ENCODE assay signal across 8 cellular contexts in genomic region chr2:163345795-163346573, GRCh38.
A peak's percentile ranks its signal among the peaks of the same experiment; 100 is the strongest.
DNase-seq lines count a peak whose midpoint lies in the region; ATAC-seq and TF ChIP-seq lines count a peak whose summit lies in the region.

No MANE protein-coding gene starts in this region.

- H3K4me3 Mint-ChIP-seq in activated CD4-positive, alpha-beta memory T cell treated with anti-CD3 and anti-CD28 coated beads, Interleukin-2, amount 10 ng/mL, durations not matched to agents 7 days and 5 days: no peak overlapping the region

- no peak overlapping the region for H2BK5ac ChIP-seq in mesendoderm (ENCODE audit: low read length)

- H3K27me3 ChIP-seq in mesendoderm (ENCODE audit: insufficient read depth, low read length, poor library complexity): no peaks in the 10 kb centered on the region

- H3K27ac Mint-ChIP-seq in activated CD4-positive, alpha-beta memory T cell treated with anti-CD3 and anti-CD28 coated beads, Interleukin-2, amount 10 ng/mL, durations not matched to agents 7 days and 5 days: no peak overlapping the region

- CTCF ChIA-PET in activated CD4-positive, alpha-beta memory T cell treated with anti-CD3 and anti-CD28 coated beads, Interleukin-2, amount 10 ng/mL, durations not matched to agents 7 days and 5 days (lab: Charles Lee): interaction anchor here (1.4 kb wide), 1 partner anchor 164 kb away, joined by 3 read pairs; no protein-coding TSS in a partner anchor

- H3K4me2 ChIP-seq in mesendoderm (ENCODE audit: low read length): no peak overlapping the region

- H3K36me3 ChIP-seq in mesendoderm (ENCODE audit: control insufficient read depth, insufficient read depth, low read length): no peaks in the 10 kb centered on the region

- no peak overlapping the region for H3K23ac ChIP-seq in mesendoderm (ENCODE audit: low read length)

- peaks cover 3% of the 10 kb centered on the region for H3K27me3 Mint-ChIP-seq in activated CD4-positive, alpha-beta memory T cell treated with anti-CD3 and anti-CD28 coated beads, Interleukin-2, amount 10 ng/mL, durations not matched to agents 7 days and 5 days

- H3K4me1 ChIP-seq in mesendoderm (ENCODE audit: control insufficient read depth, low read depth, low read length): peaks cover 2% of the 10 kb centered on the region

- H3K79me2 ChIP-seq in mesendoderm (ENCODE audit: control insufficient read depth, insufficient read depth, low read length): no peaks in the 10 kb centered on the region

- no peak overlapping the region for H4K8ac ChIP-seq in mesendoderm (ENCODE audit: low read depth, low read length)

- H3K27ac ChIP-seq in mesendoderm (ENCODE audit: low read depth, low read length): no peak overlapping the region

- no peak overlapping the region for H2AK5ac ChIP-seq in mesendoderm (ENCODE audit: low read length)

- no peak overlapping the region for H3K4ac ChIP-seq in mesendoderm (ENCODE audit: low read depth, low read length)

- H3K18ac ChIP-seq in mesendoderm (ENCODE audit: low read length): no peak overlapping the region

- POLR2A ChIA-PET in activated CD4-positive, alpha-beta memory T cell treated with anti-CD3 and anti-CD28 coated beads, Interleukin-2, amount 10 ng/mL, durations not matched to agents 7 days and 5 days (lab: Charles Lee): no interaction called here

- H4K5ac ChIP-seq in mesendoderm (ENCODE audit: low read length): no peak overlapping the region

- no peaks in the 10 kb centered on the region for H3K4me1 Mint-ChIP-seq in activated CD4-positive, alpha-beta memory T cell treated with anti-CD3 and anti-CD28 coated beads, Interleukin-2, amount 10 ng/mL, durations not matched to agents 7 days and 5 days

- DNase-seq in DMS153 treated with DMSO at 0.1 percent for 48 hours (lab: John Stamatoyannopoulos, UW; ENCODE audit: unreplicated experiment): peak; percentile 79
- peak; percentile 93 for DNase-seq in NCI-H69 (lab: John Stamatoyannopoulos, UW)
- peak; percentile 64 to 76 for DNase-seq in cardiac fibroblast (ENCODE audit: low read depth in 2 of 2)
- peak; percentile 86 for DNase-seq in mesendoderm
- no peak for DNase-seq in activated CD4-positive, alpha-beta memory T cell treated with anti-CD3 and anti-CD28 coated beads, Interleukin-2, amount 10 ng/mL, durations not matched to agents 7 days and 5 days

- H2BK120ac ChIP-seq in mesendoderm (ENCODE audit: low read depth, low read length): no peak overlapping the region

- WGBS in mesendoderm (ENCODE audit: extremely low coverage, insufficient coverage, low lambda C conversion rate): no CpG with 5 or more reads among the region's 6 CpGs

- ATAC-seq in GM21381 (IDR thresholded peaks at IDR 0.05; ENCODE audit: unreplicated experiment) (peak; percentile 78), HG03571 (IDR thresholded peaks at IDR 0.05; ENCODE audit: unreplicated experiment) (peak; percentile 82), GM19463 (IDR thresholded peaks at IDR 0.05; ENCODE audit: unreplicated experiment) (no peak)

- TF ChIP-seq CTCF in cardiac fibroblast (IDR thresholded peaks at IDR 0.05; ENCODE audit: low read depth, low read length): peak; percentile 73

- no peak overlapping the region for H3K4me3 ChIP-seq in cardiac fibroblast (replicated peaks in 1 of 2; ENCODE audit: low read depth in 2 of 2, low read length in 2 of 2)
- no peak overlapping the region for H3K4me3 ChIP-seq in mesendoderm (ENCODE audit: low read length)

- no peak overlapping the region for H2BK15ac ChIP-seq in mesendoderm (replicated peaks; ENCODE audit: low read depth)

- no peaks in the 10 kb centered on the region for H3K79me1 ChIP-seq in mesendoderm (ENCODE audit: low read length)

- no peak overlapping the region for H3K9ac ChIP-seq in mesendoderm (ENCODE audit: low read length)

- no peaks in the 10 kb centered on the region for H3K9me3 Mint-ChIP-seq in activated CD4-positive, alpha-beta memory T cell treated with anti-CD3 and anti-CD28 coated beads, Interleukin-2, amount 10 ng/mL, durations not matched to agents 7 days and 5 days

- no peak overlapping the region for H3K56ac ChIP-seq in mesendoderm (ENCODE audit: low read length)

- no peaks in the 10 kb centered on the region for H3K36me3 Mint-ChIP-seq in activated CD4-positive, alpha-beta memory T cell treated with anti-CD3 and anti-CD28 coated beads, Interleukin-2, amount 10 ng/mL, durations not matched to agents 7 days and 5 days (ENCODE audit: low read depth)
